ENCODE assay signal across 29 cellular contexts in genomic region chr20:58537831-58538230, GRCh38. TPM values are rescaled to one million over a fixed set of nuclear protein-coding genes. Genes with fewer than 3 reads are reported as not detected.
"Had no signal": no experiment of that assay in that cellular context is flagged by ENCODE, and none has a peak within 500 bp of the region (broad histone marks: within the 10 kb centered on the region; RNA-seq: fewer than 3 reads in every experiment).

No MANE protein-coding gene starts in this region.

- H3K36me3 ChIP-seq: colonic mucosa, esophagus muscularis mucosa, esophagus squamous epithelium, gastrocnemius medialis, gastroesophageal sphincter, heart left ventricle, heart right ventricle had no signal

- H3K27ac Mint-ChIP-seq: dendritic cell treated with granulocyte-macrophage colony-stimulating factor and Interleukin-4, amounts not matched to agents 40 ng/mL and 50 ng/mL, for 4 days; effector memory CD8-positive, alpha-beta T cell; endodermal cell had no signal

- H3K27me3 ChIP-seq: colonic mucosa, esophagus muscularis mucosa, foreskin keratinocyte, gastrocnemius medialis, gastroesophageal sphincter, heart left ventricle, heart right ventricle had no signal

- DNase-seq: colonic mucosa; cortex of kidney; dermis blood vessel endothelial cell; dorsolateral prefrontal cortex; effector CD4-positive, alpha-beta T cell; effector CD8-positive, alpha-beta T cell; effector memory CD4-positive, alpha-beta T cell; effector memory CD8-positive, alpha-beta T cell; erythroblast; esophagus squamous epithelium; foreskin fibroblast; foreskin keratinocyte; foreskin melanocyte; gastrocnemius medialis; glutamatergic neuron; heart left ventricle; heart right ventricle had no signal

- H3K4me1 ChIP-seq: colonic mucosa, esophagus muscularis mucosa, esophagus squamous epithelium, foreskin keratinocyte, gastrocnemius medialis, gastroesophageal sphincter, heart left ventricle, heart right ventricle had no signal

- ATAC-seq: effector memory CD8-positive, alpha-beta T cell; esophagus mucosa; foreskin keratinocyte; gastrocnemius medialis; gastroesophageal sphincter; heart left ventricle; heart right ventricle had no signal

- FAIRE-seq: colon, endometrium, endothelial cell of umbilical vein, frontal cortex had no signal

- H3K9me3 ChIP-seq: colonic mucosa had no signal

- H3K27ac ChIP-seq: colonic mucosa, coronary artery, dorsolateral prefrontal cortex, epithelial cell of prostate, esophagus muscularis mucosa, esophagus squamous epithelium, foreskin keratinocyte, gastrocnemius medialis, gastroesophageal sphincter, heart left ventricle, heart right ventricle had no signal

- H3K4me1 Mint-ChIP-seq: endodermal cell had no signal

- H3K4me3 ChIP-seq: colonic mucosa, coronary artery, dorsolateral prefrontal cortex, esophagus muscularis mucosa, esophagus squamous epithelium, gastrocnemius medialis, gastroesophageal sphincter, heart left ventricle, heart right ventricle had no signal

- H3K4me3 Mint-ChIP-seq: dendritic cell treated with granulocyte-macrophage colony-stimulating factor and Interleukin-4, amounts not matched to agents 40 ng/mL and 50 ng/mL, for 4 days; effector memory CD8-positive, alpha-beta T cell; endodermal cell had no signal

RNA-seq across cellular contexts. Expression of gene APCDD1L, which starts 22.6 kb away (rescaled TPM):
- total RNA-seq: dermis microvascular lymphatic vessel endothelial cell, frontal cortex had no signal
